ENCODE assay signal across 8 cellular contexts in genomic region chr22:17980638-17981051, GRCh38. TPM values are rescaled to one million over a fixed set of nuclear protein-coding genes. Genes with fewer than 3 reads are reported as not detected.
A peak's percentile ranks its signal among the peaks of the same experiment; 100 is the strongest.
DNase-seq lines count a peak whose midpoint lies in the region; ATAC-seq and TF ChIP-seq lines count a peak whose summit lies in the region.

No MANE protein-coding gene starts in this region.

- peak; percentile 24 for DNase-seq in prostate gland (ENCODE audit: low spot score)
- DNase-seq in ovary = no peak
- DNase-seq in NCI-H2081 treated with DMSO at 0.1 percent for 48 hours (lab: John Stamatoyannopoulos, UW) = no peak
- no peak for DNase-seq in vagina (ENCODE audit: extremely low spot score in 2 of 2)

- ATAC-seq in GM18511 (IDR thresholded peaks at IDR 0.05; ENCODE audit: unreplicated experiment) = no peak

- no peak for TF ChIP-seq EP300 in ovary (IDR thresholded peaks at IDR 0.05)

- H3K36me3 ChIP-seq in HEK293 (ENCODE audit: control insufficient read depth in 2 of 2, insufficient read depth in 1 of 2, low read length in 2 of 2) (peaks cover 0 to 2% of the 10 kb centered on the region in 2 experiments; a peak in 1 of 3 replicates), duodenal mucosa (ENCODE audit: control insufficient read depth in 1 of 2, insufficient read depth in 2 of 2, low read length in 2 of 2) (no peaks in the 10 kb centered on the region), prostate gland (no peaks in the 10 kb centered on the region), ovary (no peaks in the 10 kb centered on the region), vagina (no peaks in the 10 kb centered on the region)

- no peak overlapping the region for H3K4me3 ChIP-seq in HEK293 (ENCODE audit: low read depth, low read length)
- peak overlapping the region; percentile 40 for H3K4me3 ChIP-seq in WI38 (ENCODE audit: low read depth, low read length)
- peak overlapping the region; percentile 31 to 41 for H3K4me3 ChIP-seq in duodenal mucosa (ENCODE audit: low read depth in 1 of 2, low read length in 2 of 2)
- no peak overlapping the region for H3K4me3 ChIP-seq in prostate gland
- no peak overlapping the region for H3K4me3 ChIP-seq in ovary
- H3K4me3 ChIP-seq in vagina = no peak overlapping the region

- TF ChIP-seq POLR2A in prostate gland (IDR thresholded peaks at IDR 0.05) (no peak), ovary (IDR thresholded peaks at IDR 0.05) (no peak), vagina (IDR thresholded peaks at IDR 0.05) (no peak)

- POLR2A ChIA-PET in HEK293 (lab: Yijun Ruan, JAX) = interaction anchor here (0.9 kb wide), 1 partner anchor 12 kb away, joined by 3 read pairs; no protein-coding TSS in a partner anchor

- no peak for TF ChIP-seq CTCF in HEK293 (tag by site-specific recombination; IDR thresholded peaks at IDR 0.05)
- TF ChIP-seq CTCF in WI38 (IDR thresholded peaks at IDR 0.05; ENCODE audit: low read depth, low read length) = no peak
- TF ChIP-seq CTCF in prostate gland (IDR thresholded peaks at IDR 0.05) = no peak
- TF ChIP-seq CTCF in ovary (IDR thresholded peaks at IDR 0.05) = no peak
- no peak for TF ChIP-seq CTCF in vagina (IDR thresholded peaks at IDR 0.05)

- H3K9me3 ChIP-seq in HEK293 (ENCODE audit: control insufficient read depth, insufficient read depth, low read depth, low read length) = no peaks in the 10 kb centered on the region; the same call in 1 of the 2 replicates
- H3K9me3 ChIP-seq in duodenal mucosa (ENCODE audit: control insufficient read depth in 1 of 2, low read length in 2 of 2) = no peaks in the 10 kb centered on the region
- no peaks in the 10 kb centered on the region for H3K9me3 ChIP-seq in prostate gland
- no peaks in the 10 kb centered on the region for H3K9me3 ChIP-seq in ovary
- H3K9me3 ChIP-seq in vagina = no peaks in the 10 kb centered on the region

- CTCF ChIA-PET in HEK293 (lab: Yijun Ruan, JAX) = interaction anchor here (1.2 kb wide), 1 partner anchor 95 kb away, joined by 8 read pairs; no protein-coding TSS in a partner anchor

- H3K9ac ChIP-seq in duodenal mucosa (ENCODE audit: low read depth in 1 of 2, low read length in 2 of 2) = peak overlapping the region; percentile 22 to 29

- intact Hi-C loops in prostate gland (cut with DNase I) (no loop called here), ovary (cut with DNase I) (no loop called here), vagina (cut with DNase I) (no loop called here)

- WGBS in prostate gland = 19% methylated on average over 13 of the region's 13 CpGs
- 7 to 10% (median 10%) methylated on average over 13 of the region's 13 CpGs for WGBS in ovary, 3 donors

- no peak overlapping the region for H3K27ac ChIP-seq in HEK293 (ENCODE audit: extremely low read depth, low read depth, low read length)
- no peak overlapping the region for H3K27ac ChIP-seq in duodenal mucosa (ENCODE audit: low read depth, low read length)
- H3K27ac ChIP-seq in prostate gland = no peak overlapping the region
- H3K27ac ChIP-seq in ovary = peak overlapping the region in 1 of 2 donors; percentile 27
- no peak overlapping the region for H3K27ac ChIP-seq in vagina

- peaks cover 9% of the 10 kb centered on the region for H3K4me1 ChIP-seq in HEK293 (ENCODE audit: control insufficient read depth, insufficient read depth, low read length)
- H3K4me1 ChIP-seq in duodenal mucosa (ENCODE audit: control insufficient read depth in 1 of 2, insufficient read depth in 2 of 2, low read length in 2 of 2) = peaks cover 10 to 17% of the 10 kb centered on the region in 2 donors
- H3K4me1 ChIP-seq in prostate gland (replicated peaks) = no peaks in the 10 kb centered on the region
- H3K4me1 ChIP-seq in ovary (ENCODE audit: insufficient read depth) = peaks cover 12% of the 10 kb centered on the region
- H3K4me1 ChIP-seq in vagina = peaks cover 27% of the 10 kb centered on the region

- H3K27me3 ChIP-seq in duodenal mucosa (ENCODE audit: control insufficient read depth in 1 of 2, insufficient read depth in 2 of 2, low read length in 2 of 2) (no peaks in the 10 kb centered on the region), prostate gland (replicated peaks; ENCODE audit: insufficient read depth) (no peaks in the 10 kb centered on the region), ovary (no peaks in the 10 kb centered on the region), vagina (no peaks in the 10 kb centered on the region)

TF ChIP-seq in HEK293, 187 proteins besides CTCF, POLR2A, EP300 and RAD21 (continues in another document):
- peak; percentile 90 for TF ChIP-seq PRDM1 (tag by site-specific recombination; IDR thresholded peaks at IDR 0.05)
- 0 out of 2 replicates have a peak, but pooled peaks have one; percentile 25 for TF ChIP-seq KLF7 (tag by site-specific recombination; IDR thresholded peaks at IDR 0.05; ENCODE audit: borderline replicate concordance)
- TF ChIP-seq KLF9 (tag by site-specific recombination; IDR thresholded peaks at IDR 0.05; ENCODE audit: low read depth) = peak; percentile 86
- TF ChIP-seq GLIS1 (tag by site-specific recombination; IDR thresholded peaks at IDR 0.05) = peak; percentile 82
- TF ChIP-seq ZNF692 (tag by site-specific recombination; IDR thresholded peaks at IDR 0.05) = peak; percentile 30; the same call in 1 of the 2 replicates
- peak; percentile 19; the same call in 1 of the 2 replicates for TF ChIP-seq ZBTB17 (tag by site-specific recombination; IDR thresholded peaks at IDR 0.05)
- TF ChIP-seq ZIC2 (tag by site-specific recombination; IDR thresholded peaks at IDR 0.05) = 0 out of 2 replicates have a peak, but pooled peaks have one; percentile 22
- TF ChIP-seq ZFHX2 (tag by site-specific recombination; conservative IDR thresholded peaks at IDR 0.05) = 0 out of 2 replicates have a peak, but pooled peaks have one; percentile 5
- TF ChIP-seq, protein P1, sequence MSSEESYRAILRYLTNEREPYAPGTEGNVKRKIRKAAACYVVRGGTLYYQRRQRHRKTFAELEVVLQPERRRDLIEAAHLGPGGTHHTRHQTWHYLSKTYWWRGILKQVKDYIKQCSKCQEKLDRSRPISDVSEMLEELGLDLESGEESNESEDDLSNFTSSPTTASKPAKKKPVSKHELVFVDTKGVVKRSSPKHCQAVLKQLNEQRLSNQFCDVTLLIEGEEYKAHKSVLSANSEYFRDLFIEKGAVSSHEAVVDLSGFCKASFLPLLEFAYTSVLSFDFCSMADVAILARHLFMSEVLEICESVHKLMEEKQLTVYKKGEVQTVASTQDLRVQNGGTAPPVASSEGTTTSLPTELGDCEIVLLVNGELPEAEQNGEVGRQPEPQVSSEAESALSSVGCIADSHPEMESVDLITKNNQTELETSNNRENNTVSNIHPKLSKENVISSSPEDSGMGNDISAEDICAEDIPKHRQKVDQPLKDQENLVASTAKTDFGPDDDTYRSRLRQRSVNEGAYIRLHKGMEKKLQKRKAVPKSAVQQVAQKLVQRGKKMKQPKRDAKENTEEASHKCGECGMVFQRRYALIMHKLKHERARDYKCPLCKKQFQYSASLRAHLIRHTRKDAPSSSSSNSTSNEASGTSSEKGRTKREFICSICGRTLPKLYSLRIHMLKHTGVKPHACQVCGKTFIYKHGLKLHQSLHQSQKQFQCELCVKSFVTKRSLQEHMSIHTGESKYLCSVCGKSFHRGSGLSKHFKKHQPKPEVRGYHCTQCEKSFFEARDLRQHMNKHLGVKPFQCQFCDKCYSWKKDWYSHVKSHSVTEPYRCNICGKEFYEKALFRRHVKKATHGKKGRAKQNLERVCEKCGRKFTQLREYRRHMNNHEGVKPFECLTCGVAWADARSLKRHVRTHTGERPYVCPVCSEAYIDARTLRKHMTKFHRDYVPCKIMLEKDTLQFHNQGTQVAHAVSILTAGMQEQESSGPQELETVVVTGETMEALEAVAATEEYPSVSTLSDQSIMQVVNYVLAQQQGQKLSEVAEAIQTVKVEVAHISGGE (tag by site-specific recombination; conservative IDR thresholded peaks at IDR 0.05; ENCODE audit: low read depth) = peak; percentile 82
- TF ChIP-seq KLF1 (tag by site-specific recombination; IDR thresholded peaks at IDR 0.05) = peak; percentile 75
- no peak for TF ChIP-seq MEIS1 (CRISPR knock-in tag; IDR thresholded peaks at IDR 0.05; ENCODE audit: borderline replicate concordance)
- no peak for TF ChIP-seq ZNF311 (tag by site-specific recombination; IDR thresholded peaks at IDR 0.05; ENCODE audit: borderline replicate concordance)

RNA-seq across cellular contexts. Expression of gene MICAL3, which starts 43.7 kb away (rescaled TPM):
- total RNA-seq in prostate gland (10 to 100 TPM; 58.6 to 78.7 TPM), ovary (100 to 1,000 TPM in 1 of 7 donors, 10 to 100 TPM in 6; 17.5 to 106 (median 81.6) TPM), vagina (35.1 TPM)
- polyA plus RNA-seq in ovary = 10 to 100 TPM; 24.1 to 31.9 TPM

Comparison
In these comparisons a context has a peak if more than half of its experiments do, and no peak if none do; other contexts are left out.
1. H3K4me3 ChIP-seq: peak in WI38 (single experiment) and duodenal mucosa (2 of 2); none in HEK293 (single experiment), prostate gland (0 of 2), ovary (single experiment) and vagina (0 of 2).